ENCODE assay signal across 20 cellular contexts in the genomic region with DNA sequence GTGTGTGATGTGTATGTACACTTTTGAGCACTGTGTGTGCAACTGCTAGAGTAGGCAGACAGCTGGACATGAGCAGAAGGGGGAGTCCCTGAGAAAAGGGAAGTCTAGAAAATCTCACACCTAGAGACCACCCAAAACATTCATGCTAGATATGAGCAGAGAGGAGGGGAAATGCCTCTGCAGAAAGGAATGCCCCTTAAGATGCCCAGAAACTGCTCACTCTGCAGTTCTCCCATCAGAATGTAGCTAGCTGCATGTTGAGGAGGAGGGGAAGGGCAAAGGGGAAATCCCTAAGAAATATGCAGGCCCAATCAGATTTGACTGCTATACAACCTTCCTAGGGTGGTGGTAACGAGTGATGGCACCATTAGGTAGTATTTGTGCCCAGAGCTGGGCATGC.
"Had no signal": no experiment of that assay in that cellular context is flagged by ENCODE, and none has a peak within 500 bp of the region (broad histone marks: within the 10 kb centered on the region; RNA-seq: fewer than 3 reads in every experiment).

No MANE protein-coding gene starts in this region.

- H3K4me1 Mint-ChIP-seq: nephron had no signal

- H3K4me3 ChIP-seq: coronary artery, esophagus muscularis mucosa, hepatocyte, left lung, mucosa of descending colon, right atrium auricular region, stomach, thoracic aorta, upper lobe of right lung had no signal

- H3K79me2 ChIP-seq: hepatocyte had no signal

- H3K36me3 ChIP-seq: esophagus muscularis mucosa, right atrium auricular region, upper lobe of right lung had no signal

- H3K9me3 ChIP-seq: esophagus muscularis mucosa, left lung, mucosa of descending colon, right atrium auricular region, stomach, thoracic aorta, upper lobe of right lung had no signal

- ATAC-seq: left lung, mucosa of descending colon, upper lobe of right lung had no signal

- H3K9me3 Mint-ChIP-seq: activated T-cell treated with anti-CD3 and anti-CD28 coated beads, Interleukin-2, amount 50 U/mL, for 24 hours; nephron had no signal

- H3K27me3 Mint-ChIP-seq: activated T-cell treated with anti-CD3 and anti-CD28 coated beads, Interleukin-2, amount 50 U/mL, for 24 hours; progenitor cell of endocrine pancreas had no signal

- H3K27ac ChIP-seq: coronary artery, esophagus muscularis mucosa, hepatocyte, left lung, right atrium auricular region, stomach, thoracic aorta, upper lobe of right lung had no signal

- DNase-seq: activated CD4-positive, alpha-beta T cell treated with anti-CD3 and anti-CD28 coated beads, Interleukin-2, amount 50 U/mL, for 48 hours; activated effector memory CD4-positive, alpha-beta T cell treated with Interleukin-2 at 50 U/mL for 16 hours; activated naive CD4-positive, alpha-beta T cell treated with anti-CD3 and anti-CD28 coated beads, Interleukin-2, amount 50 U/mL, for 16 hours; caudate nucleus; left lung; mammary epithelial cell; mucosa of descending colon; stimulated activated CD4-positive, alpha-beta T cell treated with anti-CD3 and anti-CD28 coated beads, Interleukin-4, amount 100 ng/mL, for 24 hours; stomach; SW 1271; T-helper 9 cell; upper lobe of right lung had no signal

- H3K4me3 Mint-ChIP-seq: activated T-cell treated with anti-CD3 and anti-CD28 coated beads, Interleukin-2, amount 50 U/mL, for 24 hours; nephron had no signal

- H2AFZ ChIP-seq: hepatocyte had no signal

- H3K27me3 ChIP-seq: esophagus muscularis mucosa, hepatocyte, left lung, right atrium auricular region, stomach, upper lobe of right lung had no signal

- H3K4me2 ChIP-seq: hepatocyte had no signal

- H3K4me1 ChIP-seq: esophagus muscularis mucosa, left lung, right atrium auricular region, stomach, upper lobe of right lung had no signal

- H3K27ac Mint-ChIP-seq: activated T-cell treated with anti-CD3 and anti-CD28 coated beads, Interleukin-2, amount 50 U/mL, for 24 hours; nephron; progenitor cell of endocrine pancreas had no signal
